15 cellular contexts compared by ENCODE assay signal in the genomic region with DNA sequence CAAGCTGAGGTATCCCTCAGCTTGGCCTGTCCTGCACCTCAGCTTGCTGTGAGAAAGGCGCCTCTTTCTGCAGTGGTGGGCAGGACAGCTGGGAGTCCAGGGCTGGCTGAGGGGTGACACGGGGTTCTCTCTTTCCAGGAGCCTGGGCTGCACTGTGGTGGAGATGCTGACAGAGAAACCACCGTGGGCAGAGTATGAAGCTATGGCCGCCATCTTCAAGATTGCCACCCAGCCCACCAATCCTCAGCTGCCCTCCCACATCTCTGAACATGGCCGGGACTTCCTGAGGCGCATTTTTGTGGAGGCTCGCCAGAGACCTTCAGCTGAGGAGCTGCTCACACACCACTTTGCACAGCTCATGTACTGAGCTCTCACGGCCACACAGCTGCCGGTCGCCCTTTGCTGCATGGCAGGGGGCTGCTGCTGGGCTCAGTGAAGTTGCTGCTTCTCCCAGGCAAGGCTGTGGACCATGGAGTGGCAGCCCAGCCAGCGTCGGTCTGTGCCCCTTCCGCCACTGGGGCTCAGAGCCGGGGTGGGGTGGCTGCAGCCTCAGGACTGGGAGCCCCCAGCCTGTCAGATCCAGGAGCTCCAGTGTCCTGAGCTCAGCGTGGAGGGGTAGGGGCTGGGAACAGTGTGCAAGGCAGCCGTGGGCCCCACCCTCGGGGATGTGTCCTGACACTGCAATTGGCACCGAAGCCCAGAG. TPM values are rescaled to one million over a fixed set of nuclear protein-coding genes. Genes with fewer than 3 reads are reported as not detected.
DNase-seq lines count a peak whose midpoint lies in the region; ATAC-seq and TF ChIP-seq lines count a peak whose summit lies in the region.
"Had no signal": no experiment of that assay in that cellular context is flagged by ENCODE, and none has a peak within 500 bp of the region (broad histone marks: within the 10 kb centered on the region; RNA-seq: fewer than 3 reads in every experiment).

No MANE protein-coding gene starts in this region.

- POLR2A ChIA-PET in activated CD4-positive, alpha-beta T cell treated with anti-CD3 and anti-CD28 coated beads for 36 hours (lab: Charles Lee): interaction anchor here (0.5 to 2.2 kb wide), 2 partner anchors 80 to 85 kb away, joined by 3 to 8 read pairs; partner anchors contain the start of genes CCDC47 and DDX42

- CTCF ChIA-PET in activated CD4-positive, alpha-beta T cell treated with anti-CD3 and anti-CD28 coated beads for 36 hours (lab: Charles Lee): no interaction called here

- H3K9me3 ChIP-seq in T-helper 17 cell (ENCODE audit: control insufficient read depth, low read length, poor library complexity, severe bottlenecking): no peaks in the 10 kb centered on the region
- H3K9me3 ChIP-seq: adrenal gland, thyroid gland had no signal

- no peak overlapping the region for H3K4me3 Mint-ChIP-seq in activated CD4-positive, alpha-beta T cell treated with anti-CD3 and anti-CD28 coated beads for 36 hours
- H3K4me3 Mint-ChIP-seq in T-helper 17 cell (peak overlapping the region; percentile 67), chondrocyte (ENCODE audit: unreplicated experiment) (no peak overlapping the region)

- TF ChIP-seq CTCF in chondrocyte (IDR thresholded peaks at IDR 0.05) (no peak), foreskin fibroblast (IDR thresholded peaks at IDR 0.05; ENCODE audit: low read depth, low read length) (no peak)

- peaks cover 49% of the 10 kb centered on the region for H3K4me1 Mint-ChIP-seq in activated CD4-positive, alpha-beta T cell treated with anti-CD3 and anti-CD28 coated beads for 36 hours
- H3K4me1 Mint-ChIP-seq in T-helper 17 cell: peaks cover 48% of the 10 kb centered on the region
- H3K4me1 Mint-ChIP-seq in chondrocyte (ENCODE audit: low read depth): peaks cover 2% of the 10 kb centered on the region

- peak overlapping the region; percentile 60 for H3K27ac Mint-ChIP-seq in activated CD4-positive, alpha-beta T cell treated with anti-CD3 and anti-CD28 coated beads for 36 hours
- H3K27ac Mint-ChIP-seq in T-helper 17 cell (peak overlapping the region; percentile 95), chondrocyte (ENCODE audit: unreplicated experiment) (peak overlapping the region; percentile 32)

- H3K27me3 Mint-ChIP-seq in activated CD4-positive, alpha-beta T cell treated with anti-CD3 and anti-CD28 coated beads for 36 hours: no peaks in the 10 kb centered on the region
- H3K27me3 Mint-ChIP-seq in T-helper 17 cell (no peaks in the 10 kb centered on the region), chondrocyte (ENCODE audit: low read depth) (no peaks in the 10 kb centered on the region)

- H3K9me3 Mint-ChIP-seq in activated CD4-positive, alpha-beta T cell treated with anti-CD3 and anti-CD28 coated beads for 36 hours (ENCODE audit: low read depth): no peaks in the 10 kb centered on the region
- no peaks in the 10 kb centered on the region for H3K9me3 Mint-ChIP-seq in chondrocyte (ENCODE audit: low read depth)

- peaks cover 31% of the 10 kb centered on the region for H3K36me3 Mint-ChIP-seq in activated CD4-positive, alpha-beta T cell treated with anti-CD3 and anti-CD28 coated beads for 36 hours (ENCODE audit: low read depth)
- H3K36me3 Mint-ChIP-seq in T-helper 17 cell (ENCODE audit: low read depth) (peaks cover 7% of the 10 kb centered on the region), chondrocyte (ENCODE audit: low read depth) (peaks cover 9% of the 10 kb centered on the region)

- DNase-seq in activated CD4-positive, alpha-beta T cell treated with anti-CD3 and anti-CD28 coated beads for 36 hours: no peak
- no peak for DNase-seq in activated CD4-positive, alpha-beta T cell treated with anti-CD3 and anti-CD28 coated beads for 1 hour
- no peak for DNase-seq in T-helper 17 cell
- no peak for DNase-seq in chondrocyte (ENCODE audit: low spot score)
- peak; percentile 50 for DNase-seq in sciatic nerve (ENCODE audit: low spot score)
- DNase-seq in foreskin fibroblast: no peak
- DNase-seq in epidermal melanocyte (ENCODE audit: insufficient read length, low spot score): no peak
- DNase-seq in islet precursor cell: no peak
- DNase-seq: adrenal gland; central memory CD4-positive, alpha-beta T cell; foreskin melanocyte; left ventricle myocardium superior; NCI-H510A; stimulated activated CD4-positive, alpha-beta T cell treated with anti-CD3 and anti-CD28 coated beads, Interleukin-1b, Interleukin-23, amount 100 ng/mL, for 48 hours; thyroid gland had no signal

- intact Hi-C loops in activated CD4-positive, alpha-beta T cell treated with anti-CD3 and anti-CD28 coated beads for 36 hours (cut with DNase I, micrococcal nuclease): loop anchor here in 1 of 2 experiments (10.0 kb wide), 1 partner anchor 269 kb away; no protein-coding TSS in a partner anchor
- intact Hi-C loops in sciatic nerve (cut with DNase I): no loop called here

- ATAC-seq in activated CD4-positive, alpha-beta T cell treated with anti-CD3 and anti-CD28 coated beads for 36 hours: no peak
- ATAC-seq in T-helper 17 cell (no peak), sciatic nerve (no peak)
- ATAC-seq: left ventricle myocardium superior had no signal

- no peak overlapping the region for H3K4me3 ChIP-seq in foreskin fibroblast (ENCODE audit: low read depth in 1 of 2, low read length in 2 of 2)
- H3K4me3 ChIP-seq: adrenal gland, thyroid gland had no signal

RNA-seq across cellular contexts. Expression of gene LIMD2, which starts 6.4 kb away (rescaled TPM):
- 100 to 1,000 TPM; 119 to 127 TPM for total RNA-seq in activated CD4-positive, alpha-beta T cell treated with anti-CD3 and anti-CD28 coated beads for 36 hours
- total RNA-seq in T-helper 17 cell (100 to 1,000 TPM; 451 to 473 TPM), chondrocyte (24.7 to 33.3 TPM (median 32.2 TPM) in 3 replicates), sciatic nerve (20.7 TPM)

RNA-seq across cellular contexts. Expression of gene STRADA, which starts 48.0 kb away (rescaled TPM):
- total RNA-seq in activated CD4-positive, alpha-beta T cell treated with anti-CD3 and anti-CD28 coated beads for 36 hours: 10 to 100 TPM; 51.0 to 53.6 TPM
- total RNA-seq in T-helper 17 cell: 10 to 100 TPM; 44.5 to 50.2 TPM
- 26.2 to 47.3 TPM (median 27.1 TPM) in 3 replicates for total RNA-seq in chondrocyte
- 54.3 TPM for total RNA-seq in sciatic nerve

Comparison
In these comparisons a context has a peak if more than half of its experiments do, and no peak if none do; other contexts are left out.
1. H3K27ac Mint-ChIP-seq: peak in every context shown above with its lines; median percentile 95 in T-helper 17 cell; 60 in activated CD4-positive, alpha-beta T cell treated with anti-CD3 and anti-CD28 coated beads for 36 hours; 32 in chondrocyte.